Comparison of ENCODE assay signal across 13 cellular contexts in the genomic region with DNA sequence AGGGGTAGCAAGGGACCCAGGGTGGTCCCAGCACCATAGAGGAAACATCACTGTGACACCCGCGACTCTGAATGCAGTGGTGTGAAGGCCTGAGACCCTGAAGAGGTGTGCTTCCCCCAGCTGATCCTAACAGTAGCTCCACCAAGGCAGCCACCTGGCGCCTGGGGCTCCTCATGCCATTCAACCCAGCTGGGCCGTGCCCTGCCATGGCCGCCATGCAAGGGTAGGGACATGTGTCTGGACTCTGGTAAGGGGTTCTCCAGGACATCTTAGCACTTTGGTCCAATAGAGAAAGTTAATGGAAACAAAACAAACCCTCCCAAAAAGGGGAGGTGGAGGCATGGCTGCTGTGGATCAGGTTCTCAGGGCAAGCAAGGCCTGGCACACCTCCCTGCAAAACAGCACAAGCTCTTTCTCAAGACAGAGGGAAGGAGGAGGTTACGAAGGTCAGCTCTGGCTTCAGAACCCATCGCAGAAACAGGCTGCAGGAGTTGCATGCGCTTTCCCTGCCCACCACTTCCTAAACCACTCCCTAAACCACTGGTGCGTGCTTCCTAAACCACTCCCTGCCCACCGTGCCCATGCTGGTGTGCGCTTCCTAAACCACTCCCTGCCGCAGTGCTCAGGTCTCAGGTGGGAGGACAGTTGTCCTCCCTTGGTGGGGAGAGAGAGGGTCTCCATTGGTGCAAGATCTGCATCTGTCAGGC.
DNase-seq lines count a peak whose midpoint lies in the region; ATAC-seq and TF ChIP-seq lines count a peak whose summit lies in the region.
"Had no signal": no experiment of that assay in that cellular context is flagged by ENCODE, and none has a peak within 500 bp of the region (broad histone marks: within the 10 kb centered on the region; RNA-seq: fewer than 3 reads in every experiment).

No MANE protein-coding gene starts in this region.

- no peaks in the 10 kb centered on the region for H3K27me3 Mint-ChIP-seq in activated CD8-positive, alpha-beta T cell treated with anti-CD3 and anti-CD28 coated beads for 36 hours
- H3K27me3 Mint-ChIP-seq in osteocyte (ENCODE audit: unreplicated experiment): no peaks in the 10 kb centered on the region
- H3K27me3 Mint-ChIP-seq: natural killer cell treated with Interleukin-12 subunit alpha and Interleukin-12 subunit beta and Interleukin-15 and Interleukin-18, amount 100 ng/mL, for 72 hours had no signal

- TF ChIP-seq CTCF in activated CD8-positive, alpha-beta T cell treated with anti-CD3 and anti-CD28 coated beads for 36 hours (IDR thresholded peaks at IDR 0.05): no peak
- TF ChIP-seq CTCF in osteocyte (IDR thresholded peaks at IDR 0.05): no peak

- no peaks in the 10 kb centered on the region for H3K9me3 Mint-ChIP-seq in activated CD8-positive, alpha-beta T cell treated with anti-CD3 and anti-CD28 coated beads for 36 hours
- no peaks in the 10 kb centered on the region for H3K9me3 Mint-ChIP-seq in osteocyte (ENCODE audit: unreplicated experiment)
- H3K9me3 Mint-ChIP-seq: natural killer cell treated with Interleukin-12 subunit alpha and Interleukin-12 subunit beta and Interleukin-15 and Interleukin-18, amount 100 ng/mL, for 72 hours had no signal

- H3K4me3 Mint-ChIP-seq in activated CD8-positive, alpha-beta T cell treated with anti-CD3 and anti-CD28 coated beads for 36 hours: no peak overlapping the region
- no peak overlapping the region for H3K4me3 Mint-ChIP-seq in osteocyte (ENCODE audit: unreplicated experiment)
- H3K4me3 Mint-ChIP-seq: natural killer cell treated with Interleukin-12 subunit alpha and Interleukin-12 subunit beta and Interleukin-15 and Interleukin-18, amount 100 ng/mL, for 72 hours had no signal

- intact Hi-C loops in activated CD8-positive, alpha-beta T cell treated with anti-CD3 and anti-CD28 coated beads for 36 hours (cut with micrococcal nuclease): no loop called here
- intact Hi-C loops in posterior cingulate gyrus (cut with DNase I): no loop called here

- H3K4me1 Mint-ChIP-seq in activated CD8-positive, alpha-beta T cell treated with anti-CD3 and anti-CD28 coated beads for 36 hours (ENCODE audit: low read depth): peaks cover 14% of the 10 kb centered on the region
- H3K4me1 Mint-ChIP-seq in osteocyte (ENCODE audit: unreplicated experiment): peaks cover 19% of the 10 kb centered on the region

- ATAC-seq in GM18502 (IDR thresholded peaks at IDR 0.05; ENCODE audit: poor library complexity, unreplicated experiment) (peak; percentile 45), HG02885 (IDR thresholded peaks at IDR 0.05; ENCODE audit: poor library complexity, unreplicated experiment) (peak; percentile 59), HG03521 (IDR thresholded peaks at IDR 0.05; ENCODE audit: unreplicated experiment) (no peak)
- ATAC-seq in activated CD8-positive, alpha-beta T cell treated with anti-CD3 and anti-CD28 coated beads for 36 hours: no peak
- ATAC-seq: gastrocnemius medialis had no signal

- POLR2A ChIA-PET in activated CD8-positive, alpha-beta T cell treated with anti-CD3 and anti-CD28 coated beads for 36 hours (lab: Charles Lee): no interaction called here

- DNase-seq in activated CD8-positive, alpha-beta T cell treated with anti-CD3 and anti-CD28 coated beads for 36 hours: no peak
- peak; percentile 80 for DNase-seq in osteocyte (ENCODE audit: extremely low spot score, unreplicated experiment)
- DNase-seq in NK-92 (lab: John Stamatoyannopoulos, UW; ENCODE audit: unreplicated experiment): no peak
- no peak for DNase-seq in posterior cingulate gyrus
- DNase-seq: gastrocnemius medialis, kidney, NCI-H1048, NCI-H446 treated with DMSO at 0.1 percent for 48 hours, testis had no signal

- H3K27ac Mint-ChIP-seq in activated CD8-positive, alpha-beta T cell treated with anti-CD3 and anti-CD28 coated beads for 36 hours: peak overlapping the region; percentile 62
- no peak overlapping the region for H3K27ac Mint-ChIP-seq in osteocyte (ENCODE audit: unreplicated experiment)
- H3K27ac Mint-ChIP-seq: natural killer cell treated with Interleukin-12 subunit alpha and Interleukin-12 subunit beta and Interleukin-15 and Interleukin-18, amount 100 ng/mL, for 72 hours had no signal

- CTCF ChIA-PET in activated CD8-positive, alpha-beta T cell treated with anti-CD3 and anti-CD28 coated beads for 36 hours (lab: Charles Lee): no interaction called here

- H3K36me3 Mint-ChIP-seq in activated CD8-positive, alpha-beta T cell treated with anti-CD3 and anti-CD28 coated beads for 36 hours (ENCODE audit: low read depth): peaks cover 45% of the 10 kb centered on the region
- peaks cover 45% of the 10 kb centered on the region for H3K36me3 Mint-ChIP-seq in osteocyte (ENCODE audit: unreplicated experiment)

Comparison
In these comparisons a context has a peak if more than half of its experiments do, and no peak if none do; other contexts are left out.
1. ATAC-seq: peak in GM18502 (single experiment) and HG02885 (single experiment); none in activated CD8-positive, alpha-beta T cell treated with anti-CD3 and anti-CD28 coated beads for 36 hours (single experiment) and HG03521 (single experiment).